9 cellular contexts compared by ENCODE assay signal in genomic region chr19:7829162-7829520, GRCh38. TPM values are rescaled to one million over a fixed set of nuclear protein-coding genes. Genes with fewer than 3 reads are reported as not detected.
DNase-seq lines count a peak whose midpoint lies in the region; ATAC-seq, FAIRE-seq and TF ChIP-seq lines count a peak whose summit lies in the region.
"Had no signal": no experiment of that assay in that cellular context is flagged by ENCODE, and none has a peak within 500 bp of the region (broad histone marks: within the 10 kb centered on the region; RNA-seq: fewer than 3 reads in every experiment).

No MANE protein-coding gene starts in this region.

- TF ChIP-seq POLR2A in H1 (IDR thresholded peaks at IDR 0.05; ENCODE audit: control extremely low read depth in 1 of 2, low read depth in 2 of 2, low read length in 2 of 2), result no peak

- H3K9me3 Mint-ChIP-seq in CD4-positive, CD25-positive, alpha-beta regulatory T cell, result no peaks in the 10 kb centered on the region

- no peak overlapping the region for H2BK15ac ChIP-seq in H1 (ENCODE audit: low read length)

- no peaks in the 10 kb centered on the region; the same call in 1 of the 2 replicates for H3K23me2 ChIP-seq in H1 (ENCODE audit: low read depth, low read length)

- no peak for FAIRE-seq in H1 (lab: Jason Lieb, UNC)
- no peak for FAIRE-seq in urothelium cell line (lab: Jason Lieb, UNC)

- TF ChIP-seq RAD21 in H1 (IDR thresholded peaks at IDR 0.05 in 1 of 2, conservative IDR thresholded peaks at IDR 0.05 in 1 of 2; ENCODE audit: low read depth in 2 of 2, low read length in 2 of 2), result no peak

- TF ChIP-seq EP300 in H1 (IDR thresholded peaks at IDR 0.05; ENCODE audit: borderline replicate concordance in 1 of 2, low read depth in 2 of 2, low read length in 2 of 2), result no peak

- peaks cover 0 to 26% (median 11%) of the 10 kb centered on the region in 4 donors for H3K4me1 Mint-ChIP-seq in CD4-positive, CD25-positive, alpha-beta regulatory T cell

- peaks cover 14% of the 10 kb centered on the region for H3K4me1 ChIP-seq in CD4-positive, CD25-positive, alpha-beta regulatory T cell (ENCODE audit: control insufficient read depth, insufficient read depth, low read length, poor library complexity, severe bottlenecking)
- H3K4me1 ChIP-seq in NT2/D1 (ENCODE audit: insufficient read depth, insufficient read length) (peaks cover 23% of the 10 kb centered on the region), H1 (replicated peaks in 1 of 4; ENCODE audit: control insufficient read depth in 3 of 4, insufficient read depth in 4 of 4, low read length in 3 of 4) (peaks cover 0 to 8% (median 6%) of the 10 kb centered on the region in 4 experiments; a peak in 5 of 7 replicates), osteoblast (ENCODE audit: insufficient read depth, low read length) (peaks cover 19% of the 10 kb centered on the region)

- H3K36me3 Mint-ChIP-seq in CD4-positive, CD25-positive, alpha-beta regulatory T cell, result no peaks in the 10 kb centered on the region

- peak overlapping the region; percentile 87 to 90 (median 88) for H3K4me3 Mint-ChIP-seq in CD4-positive, CD25-positive, alpha-beta regulatory T cell

- H3K9me3 ChIP-seq in CD4-positive, CD25-positive, alpha-beta regulatory T cell (ENCODE audit: control insufficient read depth in 2 of 2, low read length in 2 of 2), result no peaks in the 10 kb centered on the region
- H3K9me3 ChIP-seq in NT2/D1 (ENCODE audit: insufficient read depth, low read length) (no peaks in the 10 kb centered on the region), H1 (ENCODE audit: insufficient read depth in 2 of 2, low read depth in 1 of 2, low read length in 1 of 2) (no peaks in the 10 kb centered on the region), osteoblast (ENCODE audit: low read depth, low read length) (no peaks in the 10 kb centered on the region)

- H3K4me2 ChIP-seq in H1 (ENCODE audit: insufficient read depth in 1 of 2, low read depth in 2 of 2, low read length in 2 of 2) (peak overlapping the region; percentile 67 to 87), osteoblast (ENCODE audit: insufficient read depth, low read length) (peak overlapping the region; percentile 82)

- H3K9ac ChIP-seq in NT2/D1 (ENCODE audit: insufficient read length, low read depth) (peak overlapping the region; percentile 76), H1 (replicated peaks in 1 of 4; ENCODE audit: extremely low read depth in 1 of 4, low read depth in 3 of 4, low read length in 3 of 4) (peak overlapping the region in 1 of 4 experiments; percentile 13; a peak in 3 of 7 replicates)

- H4K5ac ChIP-seq in H1 (ENCODE audit: insufficient read length, low read depth, low read length), result peak overlapping the region; percentile 27

- no peaks in the 10 kb centered on the region for H3K27me3 ChIP-seq in CD4-positive, CD25-positive, alpha-beta regulatory T cell (ENCODE audit: control insufficient read depth, insufficient read depth, low read length)
- H3K27me3 ChIP-seq in NT2/D1 (ENCODE audit: insufficient read depth, insufficient read length) (peaks cover 12% of the 10 kb centered on the region), H1 (replicated peaks in 1 of 4; ENCODE audit: control insufficient read depth in 3 of 4, extremely low read depth in 1 of 4, insufficient read depth in 3 of 4, low read length in 3 of 4) (peaks cover 0 to 3% (median 2%) of the 10 kb centered on the region in 4 experiments; a peak in 1 of 7 replicates), osteoblast (ENCODE audit: insufficient read depth, low read length) (no peaks in the 10 kb centered on the region)

- no peak overlapping the region for H3K4ac ChIP-seq in H1 (replicated peaks; ENCODE audit: insufficient read length, low read depth, low read length)

- H3K14ac ChIP-seq in H1 (ENCODE audit: insufficient read length), result no peak overlapping the region

- no peak overlapping the region for H2BK5ac ChIP-seq in H1 (ENCODE audit: low read depth, low read length)

- no peaks in the 10 kb centered on the region for H3K79me1 ChIP-seq in H1 (ENCODE audit: low read depth, low read length)

- H2BK12ac ChIP-seq in H1 (ENCODE audit: low read depth, low read length), result no peak overlapping the region

- H4K20me1 ChIP-seq in H1 (replicated peaks in 1 of 2; ENCODE audit: control insufficient read depth in 1 of 2, insufficient read depth in 2 of 2, low read length in 2 of 2) (peaks cover 0 to 1% of the 10 kb centered on the region in 2 experiments), osteoblast (ENCODE audit: insufficient read depth, low read length) (peaks cover 12% of the 10 kb centered on the region)

- H3K18ac ChIP-seq in H1 (ENCODE audit: extremely low read depth, low read length), result no peak overlapping the region

- TF ChIP-seq CTCF in H1 (IDR thresholded peaks at IDR 0.05; ENCODE audit: control extremely low read depth in 1 of 3, insufficient read depth in 1 of 3, low read depth in 1 of 3, low read length in 3 of 3) (no peak), osteoblast (IDR thresholded peaks at IDR 0.05; ENCODE audit: extremely low read depth, low read depth, low read length) (no peak)

- ATAC-seq in CD4-positive, CD25-positive, alpha-beta regulatory T cell (ENCODE audit: low read depth in 2 of 2), result no peak

- H2AFZ ChIP-seq in H1 (ENCODE audit: low read length), result peak overlapping the region; percentile 85
- H2AFZ ChIP-seq in osteoblast (ENCODE audit: low read length), result peak overlapping the region; percentile 94

- WGBS in H1 (ENCODE audit: extremely low coverage in 1 of 2, insufficient coverage in 1 of 2, insufficient read length in 1 of 2, insufficient replicate concordance in 2 of 2, low coverage in 1 of 2, low lambda C conversion rate in 2 of 2, missing lambda C conversion rate in 1 of 2), 2 experiments, result 16% methylated on average over 18 of the region's 18 CpGs; no CpG with 5 or more reads in 1 of the 2 experiments

- H3K27ac ChIP-seq in CD4-positive, CD25-positive, alpha-beta regulatory T cell (ENCODE audit: insufficient read depth, low read length, poor library complexity, severe bottlenecking), result peak overlapping the region; percentile 38
- no peak overlapping the region for H3K27ac ChIP-seq in H1 (ENCODE audit: low read depth, low read length)
- H3K27ac ChIP-seq in osteoblast (ENCODE audit: low read depth, low read length), result no peak overlapping the region

- no peak overlapping the region for H3K56ac ChIP-seq in H1 (replicated peaks; ENCODE audit: insufficient read length, low read depth, low read length)

- no peak overlapping the region for H4K91ac ChIP-seq in H1 (replicated peaks; ENCODE audit: insufficient read length, low read length)

- POLR2A ChIA-PET in H1 (lab: Charles Lee; ENCODE audit: partially characterized antibody), result interaction anchor here (0.9 to 1.0 kb wide), 2 partner anchors 82 to 188 kb away, joined by 3 to 4 read pairs; partner anchors contain the start of gene CD209

- peak overlapping the region; percentile 90 to 94 (median 90) for H3K27ac Mint-ChIP-seq in CD4-positive, CD25-positive, alpha-beta regulatory T cell

- no peak overlapping the region for H3K23ac ChIP-seq in H1 (ENCODE audit: insufficient read length)

- no peak overlapping the region for H3K4me3 ChIP-seq in CD4-positive, CD25-positive, alpha-beta regulatory T cell (ENCODE audit: low read depth, low read length)
- peak overlapping the region; percentile 54 for H3K4me3 ChIP-seq in NT2/D1 (ENCODE audit: insufficient read length, low read depth)
- peak overlapping the region; percentile 50 to 69 (median 61) for H3K4me3 ChIP-seq in H1 (ENCODE audit: extremely low read depth in 1 of 4, insufficient read depth in 2 of 4, low read depth in 3 of 4, low read length in 4 of 4)
- H3K4me3 ChIP-seq in osteoblast (ENCODE audit: insufficient read depth, low read length), result peak overlapping the region; percentile 60

- H2BK20ac ChIP-seq in H1 (ENCODE audit: low read length), result no peak overlapping the region

- no peaks in the 10 kb centered on the region for H3K36me3 ChIP-seq in CD4-positive, CD25-positive, alpha-beta regulatory T cell (ENCODE audit: control insufficient read depth, insufficient read depth, low read length)
- no peaks in the 10 kb centered on the region for H3K36me3 ChIP-seq in NT2/D1 (ENCODE audit: insufficient read depth, insufficient read length, low read length)
- no peaks in the 10 kb centered on the region for H3K36me3 ChIP-seq in H1 (ENCODE audit: control insufficient read depth in 2 of 4, insufficient read depth in 4 of 4, low read length in 3 of 4)
- no peaks in the 10 kb centered on the region for H3K36me3 ChIP-seq in osteoblast (ENCODE audit: insufficient read depth, low read length)

- no peak overlapping the region for H2BK120ac ChIP-seq in H1 (replicated peaks; ENCODE audit: low read depth, low read length)

- H4K8ac ChIP-seq in H1 (ENCODE audit: extremely low read depth, insufficient read depth, low read length), result no peak overlapping the region

- DNase-seq in CD4-positive, CD25-positive, alpha-beta regulatory T cell, result no peak
- no peak for DNase-seq in NT2/D1 (ENCODE audit: low read depth, low spot score)
- no peak for DNase-seq in H1 (ENCODE audit: low read depth in 1 of 2, low spot score in 2 of 2)
- DNase-seq in osteoblast (ENCODE audit: insufficient read length, low spot score, missing footprints), result no peak
- DNase-seq in H4 (ENCODE audit: low spot score), result no peak
- DNase-seq in urothelium cell line (ENCODE audit: low spot score), result no peak
- DNase-seq in kidney glomerular epithelial cell (lab: John Stamatoyannopoulos, UW), result no peak
- no peak for DNase-seq in COLO829 (ENCODE audit: low spot score)

- H3K79me2 ChIP-seq in H1 (ENCODE audit: control insufficient read depth in 1 of 2, insufficient read depth in 2 of 2, low read length in 2 of 2) (no peaks in the 10 kb centered on the region), osteoblast (ENCODE audit: insufficient read depth, low read length) (peaks cover 30% of the 10 kb centered on the region)

- CTCF ChIA-PET in H1 (lab: Charles Lee; ENCODE audit: partially characterized antibody), result interaction anchor here (0.9 to 1.9 kb wide), 4 partner anchors 29 to 185 kb away, joined by 3 to 6 read pairs (median 4); no protein-coding TSS in a partner anchor

- H2AK5ac ChIP-seq in H1 (ENCODE audit: low read depth, low read length), result no peak overlapping the region

- H3K27me3 Mint-ChIP-seq in CD4-positive, CD25-positive, alpha-beta regulatory T cell, result peaks cover 10% of the 10 kb centered on the region

RNA-seq across cellular contexts. Expression of gene EVI5L, which starts 0.9 kb away (rescaled TPM):
- 10.2 TPM for total RNA-seq in CD4-positive, CD25-positive, alpha-beta regulatory T cell
- 1 to 10 TPM; 1.9 to 3.0 (median 2.2) TPM for polyA plus RNA-seq in CD4-positive, CD25-positive, alpha-beta regulatory T cell
- total RNA-seq in H1 (2021; fragmentation: NEBNext Ultra II Directional; extraction: Animal tissue kit (Norgen Biotek cat#: 25700)), result 10.4 and 11.0 TPM in 2 replicates
- 7.2 and 13.1 TPM in 2 replicates for polyA plus RNA-seq in H1 (2011; rRNA removed)
- polyA plus RNA-seq in H1 (2011; cell fraction: cytosol; rRNA removed), result 8.2 TPM
- 15.2 TPM for polyA plus RNA-seq in H1 (2011; cell fraction: nucleus; rRNA removed)
- 6.8 to 10.5 TPM (median 9.9 TPM) in 4 replicates for polyA plus RNA-seq in H1 (2012, experiment 1 of 2)
- 10.7 TPM for polyA plus RNA-seq in H1 (2012, experiment 2 of 2)
- polyA plus RNA-seq in H1 (2013, experiment 1 of 2), result 7.7 TPM
- 7.8 TPM for polyA plus RNA-seq in H1 (2013, experiment 2 of 2)
- 7.2 and 14.2 TPM in 2 replicates for polyA minus RNA-seq in H1 (2011; rRNA and poly(A)+ RNA removed)
- polyA minus RNA-seq in H1 (2011; cell fraction: cytosol; rRNA and poly(A)+ RNA removed), result 4.0 TPM
- 7.9 TPM for polyA minus RNA-seq in H1 (2011; cell fraction: nucleus; rRNA and poly(A)+ RNA removed)
- total RNA-seq in osteoblast, result 24.8 and 26.1 TPM in 2 replicates
- 7.9 and 12.6 TPM in 2 replicates for total RNA-seq in H4 (2014; rRNA removed; shearing (Covaris generic))

RNA-seq across cellular contexts. Expression of gene PRR36, which starts 45.0 kb away (rescaled TPM):
- 0.12 TPM for total RNA-seq in CD4-positive, CD25-positive, alpha-beta regulatory T cell
- under 1 TPM in 2 of 4 donors, not detected in 2; 0.05 to 0.22 TPM for polyA plus RNA-seq in CD4-positive, CD25-positive, alpha-beta regulatory T cell
- 23.9 and 25.3 TPM in 2 replicates for total RNA-seq in H1 (2021; fragmentation: NEBNext Ultra II Directional; extraction: Animal tissue kit (Norgen Biotek cat#: 25700))
- 1.6 and 3.4 TPM in 2 replicates for polyA plus RNA-seq in H1 (2011; rRNA removed)
- polyA plus RNA-seq in H1 (2011; cell fraction: cytosol; rRNA removed), result 0.85 TPM
- polyA plus RNA-seq in H1 (2011; cell fraction: nucleus; rRNA removed), result 6.1 TPM
- 20.7 to 32.8 TPM (median 29.9 TPM) in 4 replicates for polyA plus RNA-seq in H1 (2012, experiment 1 of 2)
- polyA plus RNA-seq in H1 (2012, experiment 2 of 2), result 22.3 TPM
- 21.3 TPM for polyA plus RNA-seq in H1 (2013, experiment 1 of 2)
- polyA plus RNA-seq in H1 (2013, experiment 2 of 2), result 20.1 TPM
- polyA minus RNA-seq in H1 (2011; rRNA and poly(A)+ RNA removed), result 1.2 and 1.9 TPM in 2 replicates
- 17.2 TPM for polyA minus RNA-seq in H1 (2011; cell fraction: cytosol; rRNA and poly(A)+ RNA removed)
- polyA minus RNA-seq in H1 (2011; cell fraction: nucleus; rRNA and poly(A)+ RNA removed), result 5.0 TPM
- under 0.01 TPM in 1 of 2 replicates, not detected in the other for total RNA-seq in osteoblast
- 0.04 TPM in 1 of 2 replicates, not detected in the other for total RNA-seq in H4 (2014; rRNA removed; shearing (Covaris generic))

RNA-seq across cellular contexts. Expression of gene LRRC8E, which starts 59.2 kb away (rescaled TPM):
- not detected for total RNA-seq in CD4-positive, CD25-positive, alpha-beta regulatory T cell
- polyA plus RNA-seq in CD4-positive, CD25-positive, alpha-beta regulatory T cell, result not detected
- total RNA-seq in H1 (2021; fragmentation: NEBNext Ultra II Directional; extraction: Animal tissue kit (Norgen Biotek cat#: 25700)), result 2.9 and 3.4 TPM in 2 replicates
- polyA plus RNA-seq in H1 (2011; rRNA removed), result 2.7 and 2.8 TPM in 2 replicates
- 2.2 TPM for polyA plus RNA-seq in H1 (2011; cell fraction: cytosol; rRNA removed)
- polyA plus RNA-seq in H1 (2011; cell fraction: nucleus; rRNA removed), result 3.0 TPM
- polyA plus RNA-seq in H1 (2012, experiment 1 of 2), result 2.2 to 3.0 TPM (median 2.6 TPM) in 4 replicates
- polyA plus RNA-seq in H1 (2012, experiment 2 of 2), result 2.1 TPM
- polyA plus RNA-seq in H1 (2013, experiment 1 of 2), result 5.0 TPM
- polyA plus RNA-seq in H1 (2013, experiment 2 of 2), result 4.7 TPM
- 4.8 and 4.9 TPM in 2 replicates for polyA minus RNA-seq in H1 (2011; rRNA and poly(A)+ RNA removed)
- polyA minus RNA-seq in H1 (2011; cell fraction: cytosol; rRNA and poly(A)+ RNA removed), result 1.6 TPM
- 3.2 TPM for polyA minus RNA-seq in H1 (2011; cell fraction: nucleus; rRNA and poly(A)+ RNA removed)
- 10.5 and 17.4 TPM in 2 replicates for total RNA-seq in osteoblast
- 2.4 and 2.6 TPM in 2 replicates for total RNA-seq in H4 (2014; rRNA removed; shearing (Covaris generic))
- total RNA-seq: posterior vena cava had no signal

Comparison
In these comparisons a context has a peak if more than half of its experiments do, and no peak if none do; other contexts are left out.
1. RNA of gene PRR36, which starts 45.0 kb away (total RNA-seq): 23.9 to 25.3 TPM in H1; 0.12 TPM in CD4-positive, CD25-positive, alpha-beta regulatory T cell (single experiment), under 0.01 TPM in osteoblast and 0.04 TPM in H4; every median in the first group is over 10 times any median in the second.